ENCODE assay signal across 8 cellular contexts in the genomic region with DNA sequence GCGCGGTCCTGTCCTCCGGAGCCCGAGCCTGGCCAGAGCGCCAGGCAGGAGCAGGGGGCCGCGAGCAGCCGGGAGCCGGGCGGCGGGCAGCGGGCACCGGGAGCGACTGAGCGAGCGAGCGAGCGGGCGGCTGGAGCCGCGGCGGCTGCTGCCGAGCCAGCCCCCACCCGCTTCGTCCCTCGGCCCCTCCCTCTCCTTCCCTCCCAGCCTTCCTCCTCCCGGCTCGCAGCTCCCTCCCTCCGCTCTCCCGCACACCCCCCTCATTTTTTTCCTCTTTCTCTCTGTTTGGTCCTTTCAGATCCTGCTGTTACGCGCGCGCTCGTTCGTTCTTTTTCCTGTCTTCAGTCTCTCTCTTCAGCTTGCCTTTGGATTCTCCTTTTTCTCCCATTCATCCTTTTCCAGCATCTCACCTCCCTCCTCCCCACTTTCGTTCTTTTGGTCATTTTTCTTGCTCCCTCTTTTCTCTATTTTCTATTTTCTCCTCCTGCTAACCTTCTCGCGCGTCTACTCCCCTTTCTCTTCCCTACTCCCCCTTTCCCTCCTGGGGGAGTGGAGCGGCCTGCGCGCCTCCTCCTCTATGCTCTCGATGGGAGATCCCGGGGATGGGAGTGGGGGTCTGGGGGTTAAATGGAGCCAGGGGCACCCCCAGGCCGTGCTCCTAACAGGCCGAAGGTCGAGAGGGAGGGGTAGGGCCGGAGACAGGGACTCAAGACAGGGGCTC. TPM values are rescaled to one million over a fixed set of nuclear protein-coding genes. Genes with fewer than 3 reads are reported as not detected.
DNase-seq lines count a peak whose midpoint lies in the region; ATAC-seq and TF ChIP-seq lines count a peak whose summit lies in the region.

Gene MEGF11 (minus strand): TSS at position 108 of the 721 bp plus-strand sequence. CDS start 125,347 bp downstream, outside the sequence.

- H4K91ac ChIP-seq in IMR-90 (ENCODE audit: insufficient read depth, low read depth, low read length) (no peak within 1 kb of the TSS), neuronal stem cell (ENCODE audit: low read depth, low read length, poor library complexity) (no peak within 1 kb of the TSS)

- H3K27ac ChIP-seq in IMR-90 (ENCODE audit: insufficient read depth, low read length) (no peak within 1 kb of the TSS), neuronal stem cell (replicated peaks; ENCODE audit: low read length) (no peak within 1 kb of the TSS)

- H3K4me1 ChIP-seq in Caco-2, result no peaks in the 10 kb centered on the region
- H3K4me1 ChIP-seq in IMR-90 (ENCODE audit: control insufficient read depth, insufficient read depth, low read length), result peaks cover 6% of the 10 kb centered on the region; the same call in 1 of the 2 replicates
- H3K4me1 ChIP-seq in neuronal stem cell (ENCODE audit: control insufficient read depth in 2 of 2, insufficient read depth in 1 of 2, low read depth in 1 of 2, low read length in 2 of 2), result peaks cover 7 to 19% of the 10 kb centered on the region in 2 donors

- in situ Hi-C loops in IMR-90 (cut with MboI; ENCODE audit: low sequenced_read_pairs), result no loop called here

- H3K9me3 ChIP-seq in Caco-2, result no peaks in the 10 kb centered on the region
- H3K9me3 ChIP-seq in IMR-90 (ENCODE audit: control insufficient read depth, insufficient read depth, low read length), result no peaks in the 10 kb centered on the region
- no peaks in the 10 kb centered on the region for H3K9me3 ChIP-seq in neuronal stem cell (replicated peaks in 1 of 2; ENCODE audit: control insufficient read depth in 2 of 2, insufficient read depth in 1 of 2, low read depth in 1 of 2, low read length in 2 of 2)

- H3K79me1 ChIP-seq in IMR-90 (ENCODE audit: low read depth in 1 of 2, low read length in 2 of 2) (no peaks in the 10 kb centered on the region), neuronal stem cell (ENCODE audit: low read depth, low read length) (no peaks in the 10 kb centered on the region)

- H2BK120ac ChIP-seq in IMR-90 (ENCODE audit: low read depth, low read length) (no peak within 1 kb of the TSS), neuronal stem cell (ENCODE audit: low read depth, low read length) (no peak within 1 kb of the TSS)

- H2BK20ac ChIP-seq in IMR-90 (ENCODE audit: low read depth, low read length), result no peak within 1 kb of the TSS

- H3K56ac ChIP-seq in IMR-90 (ENCODE audit: extremely low read depth, insufficient read depth, low read length), result no peak within 1 kb of the TSS

- H2AK9ac ChIP-seq in IMR-90 (replicated peaks; ENCODE audit: low read depth, low read length, poor library complexity), result peak within 1 kb of the TSS; percentile 39

- no peak within 1 kb of the TSS for H4K5ac ChIP-seq in IMR-90 (ENCODE audit: low read depth, low read length)

- dilution Hi-C loops in IMR-90 (cut with HindIII; ENCODE audit: low sequenced_read_pairs, unreplicated experiment), result no loop called here

- H3K14ac ChIP-seq in IMR-90 (replicated peaks; ENCODE audit: low read depth, low read length) (no peak within 1 kb of the TSS), neuronal stem cell (ENCODE audit: low read length) (no peak within 1 kb of the TSS)

- intact Hi-C loops in Caco-2 (cut with micrococcal nuclease; ENCODE audit: unreplicated experiment) (loop anchor here (2.0 kb wide), 1 partner anchor 33 kb away; no protein-coding TSS in a partner anchor), IMR-90 (cut with micrococcal nuclease) (loop anchor here (5.0 kb wide), 1 partner anchor 243 kb away; the partner anchor contains the start of gene SNAPC5)

- H3K23ac ChIP-seq in IMR-90 (ENCODE audit: low read depth, low read length) (no peak within 1 kb of the TSS), neuronal stem cell (ENCODE audit: low read depth, low read length, poor library complexity) (peak within 1 kb of the TSS; percentile 22)

- no TSS peak for BruUV-seq in Caco-2 (replicated peaks; lab: Mats Ljungman, UMichigan)
- BruUV-seq in IMR-90 (replicated peaks; lab: Mats Ljungman, UMichigan), result no TSS peak

- no peak for TF ChIP-seq POLR2A in IMR-90 (IDR thresholded peaks at IDR 0.05; ENCODE audit: low read depth, low read length)

- peaks cover 9% of the 10 kb centered on the region for H3K4me1 Mint-ChIP-seq in Caco-2 (ENCODE audit: low read depth, unreplicated experiment)
- peaks cover 13% of the 10 kb centered on the region for H3K4me1 Mint-ChIP-seq in activated CD4-positive, alpha-beta memory T cell treated with anti-CD3 and anti-CD28 coated beads, Interleukin-2, amount 10 ng/mL, durations not matched to agents 7 days and 5 days

- H3K27me3 ChIP-seq in Caco-2 (replicated peaks; ENCODE audit: control insufficient read depth, insufficient read depth, low read length), result no peaks in the 10 kb centered on the region
- peaks cover 90% of the 10 kb centered on the region for H3K27me3 ChIP-seq in IMR-90 (ENCODE audit: control insufficient read depth, insufficient read depth, low read length)
- H3K27me3 ChIP-seq in neuronal stem cell (ENCODE audit: control insufficient read depth in 3 of 3, insufficient read depth in 3 of 3, low read depth in 1 of 3, low read length in 3 of 3), result peaks cover 22 to 95% (median 62%) of the 10 kb centered on the region in 3 experiments

- H3K36me3 ChIP-seq in Caco-2 (ENCODE audit: control insufficient read depth, insufficient read depth, low read length), result no peaks in the 10 kb centered on the region
- no peaks in the 10 kb centered on the region for H3K36me3 ChIP-seq in IMR-90 (ENCODE audit: control insufficient read depth, insufficient read depth, low read length)
- H3K36me3 ChIP-seq in neuronal stem cell (replicated peaks in 1 of 2; ENCODE audit: control insufficient read depth in 2 of 2, insufficient read depth in 2 of 2, low read length in 2 of 2), result no peaks in the 10 kb centered on the region

- no peaks in the 10 kb centered on the region for H3K9me1 ChIP-seq in IMR-90 (ENCODE audit: insufficient read depth, low read length)

- no peak for TF ChIP-seq CTCF in Caco-2 (IDR thresholded peaks at IDR 0.05; ENCODE audit: insufficient read depth in 1 of 2, low read depth in 1 of 2, low read length in 1 of 2, severe bottlenecking in 1 of 2, unreplicated experiment in 1 of 2)
- TF ChIP-seq CTCF in IMR-90 (conservative IDR thresholded peaks at IDR 0.05; ENCODE audit: low read depth, low read length), result no peak

- H3K4me2 ChIP-seq in IMR-90 (ENCODE audit: low read depth, low read length) (peak within 1 kb of the TSS; percentile 98), neuronal stem cell (ENCODE audit: insufficient read depth, low read length, poor library complexity, severe bottlenecking) (peak within 1 kb of the TSS; percentile 98)

- H2BK5ac ChIP-seq in IMR-90 (ENCODE audit: low read depth, low read length, poor library complexity, severe bottlenecking) (no peak within 1 kb of the TSS), neuronal stem cell (ENCODE audit: low read length) (no peak within 1 kb of the TSS)

- H3K9ac ChIP-seq in IMR-90 (ENCODE audit: low read depth, low read length), result no peak within 1 kb of the TSS
- H3K9ac ChIP-seq in neuronal stem cell (ENCODE audit: low read depth, low read length, poor library complexity), result peak within 1 kb of the TSS; percentile 84

- H3K36me3 Mint-ChIP-seq in Caco-2 (ENCODE audit: insufficient read depth, unreplicated experiment), result no peaks in the 10 kb centered on the region
- H3K36me3 Mint-ChIP-seq in activated CD4-positive, alpha-beta memory T cell treated with anti-CD3 and anti-CD28 coated beads, Interleukin-2, amount 10 ng/mL, durations not matched to agents 7 days and 5 days (ENCODE audit: low read depth), result peaks cover 3% of the 10 kb centered on the region

- no peak within 1 kb of the TSS for H2BK12ac ChIP-seq in neuronal stem cell (ENCODE audit: low read length)

- peak within 1 kb of the TSS; percentile 82 for H2AFZ ChIP-seq in IMR-90 (replicated peaks; ENCODE audit: low read length, poor library complexity)
- peak within 1 kb of the TSS; percentile 91 for H2AFZ ChIP-seq in neuronal stem cell (ENCODE audit: low read length)

- no peaks in the 10 kb centered on the region for H3K9me3 Mint-ChIP-seq in Caco-2 (ENCODE audit: unreplicated experiment)
- no peaks in the 10 kb centered on the region for H3K9me3 Mint-ChIP-seq in activated CD4-positive, alpha-beta memory T cell treated with anti-CD3 and anti-CD28 coated beads, Interleukin-2, amount 10 ng/mL, durations not matched to agents 7 days and 5 days

- TF ChIP-seq RAD21 in IMR-90 (IDR thresholded peaks at IDR 0.05; ENCODE audit: low read length), result no peak

- POLR2A ChIA-PET in Caco-2 (lab: Charles Lee), result no interaction called here
- POLR2A ChIA-PET in IMR-90 (lab: Charles Lee; ENCODE audit: unreplicated experiment), result no interaction called here
- POLR2A ChIA-PET in activated CD4-positive, alpha-beta memory T cell treated with anti-CD3 and anti-CD28 coated beads, Interleukin-2, amount 10 ng/mL, durations not matched to agents 7 days and 5 days (lab: Charles Lee), result no interaction called here

- H3K4me3 Mint-ChIP-seq in Caco-2 (ENCODE audit: unreplicated experiment), result peak within 1 kb of the TSS; percentile 82
- H3K4me3 Mint-ChIP-seq in activated CD4-positive, alpha-beta memory T cell treated with anti-CD3 and anti-CD28 coated beads, Interleukin-2, amount 10 ng/mL, durations not matched to agents 7 days and 5 days, result peak within 1 kb of the TSS; percentile 71

- H3K18ac ChIP-seq in IMR-90 (ENCODE audit: low read depth, low read length), result no peak within 1 kb of the TSS
- H3K18ac ChIP-seq in neuronal stem cell (ENCODE audit: low read length), result peak within 1 kb of the TSS; percentile 60

- CTCF ChIA-PET in Caco-2 (lab: Charles Lee), result no interaction called here
- CTCF ChIA-PET in IMR-90 (lab: Yijun Ruan, JAX), result no interaction called here
- CTCF ChIA-PET in activated CD4-positive, alpha-beta memory T cell treated with anti-CD3 and anti-CD28 coated beads, Interleukin-2, amount 10 ng/mL, durations not matched to agents 7 days and 5 days (lab: Charles Lee), result interaction anchor here (0.7 to 1.1 kb wide), 2 partner anchors 245 to 312 kb away, joined by 3 to 4 read pairs; partner anchors contain the start of gene LCTL

- DNase-seq in Caco-2 (peak in 1 of 2 experiments; percentile 25), IMR-90 (peak; percentile 28), glomerular visceral epithelial cell (ENCODE audit: extremely low spot score) (peak; percentile 17), neuronal stem cell (ENCODE audit: low spot score) (no peak), GDM1 (lab: John Stamatoyannopoulos, UW) (no peak), SK-N-DZ (ENCODE audit: low spot score) (no peak)
- no peak for DNase-seq in activated CD4-positive, alpha-beta memory T cell treated with anti-CD3 and anti-CD28 coated beads, Interleukin-2, amount 10 ng/mL, durations not matched to agents 7 days and 5 days

- H3K27ac Mint-ChIP-seq in Caco-2 (ENCODE audit: unreplicated experiment), result no peak within 1 kb of the TSS
- H3K27ac Mint-ChIP-seq in activated CD4-positive, alpha-beta memory T cell treated with anti-CD3 and anti-CD28 coated beads, Interleukin-2, amount 10 ng/mL, durations not matched to agents 7 days and 5 days, result no peak within 1 kb of the TSS

- ATAC-seq in IMR-90 (ENCODE audit: low read depth) (peak; percentile 63), GM21360 (IDR thresholded peaks at IDR 0.05; ENCODE audit: unreplicated experiment) (no peak)

- peaks cover 32% of the 10 kb centered on the region for H3K27me3 Mint-ChIP-seq in Caco-2 (ENCODE audit: insufficient read depth, unreplicated experiment)
- H3K27me3 Mint-ChIP-seq in activated CD4-positive, alpha-beta memory T cell treated with anti-CD3 and anti-CD28 coated beads, Interleukin-2, amount 10 ng/mL, durations not matched to agents 7 days and 5 days, result peaks cover 74% of the 10 kb centered on the region

- H4K8ac ChIP-seq in IMR-90 (ENCODE audit: low read depth in 2 of 2, low read length in 2 of 2), result no peak within 1 kb of the TSS
- H4K8ac ChIP-seq in neuronal stem cell (ENCODE audit: low read depth, low read length), result no peak within 1 kb of the TSS

- WGBS in IMR-90 (ENCODE audit: extremely low coverage in 2 of 2, insufficient read length in 1 of 2), 2 experiments, result 1% methylated on average over 16 of the region's 49 CpGs; no CpG with 5 or more reads in 1 of the 2 experiments
- WGBS in neuronal stem cell (ENCODE audit: extremely low coverage in 2 of 2, insufficient read length in 2 of 2, insufficient replicate concordance in 1 of 2), 2 donors, result no CpG with 5 or more reads among the region's 49 CpGs

- no peak within 1 kb of the TSS for H3K4ac ChIP-seq in IMR-90 (ENCODE audit: low read depth, low read length)
- H3K4ac ChIP-seq in neuronal stem cell (ENCODE audit: low read length), result no peak within 1 kb of the TSS

- H3K4me3 ChIP-seq in Caco-2 (ENCODE audit: low read depth, low read length) (peak within 1 kb of the TSS; percentile 14), IMR-90 (ENCODE audit: insufficient read depth, low read depth, low read length) (peak within 1 kb of the TSS; percentile 43), neuronal stem cell (ENCODE audit: low read length in 2 of 2) (peak within 1 kb of the TSS; percentile 41 to 80)

- H2BK15ac ChIP-seq in IMR-90 (ENCODE audit: low read depth, low read length), result no peak within 1 kb of the TSS
- no peak within 1 kb of the TSS for H2BK15ac ChIP-seq in neuronal stem cell (ENCODE audit: low read length)

- H4K20me1 ChIP-seq in IMR-90 (ENCODE audit: insufficient read depth, low read length), result no peaks in the 10 kb centered on the region

- H2AK5ac ChIP-seq in IMR-90 (ENCODE audit: low read depth, low read length), result no peak within 1 kb of the TSS
- H2AK5ac ChIP-seq in neuronal stem cell (ENCODE audit: low read depth, low read length), result no peak within 1 kb of the TSS

RNA-seq across cellular contexts. Expression of gene MEGF11, which starts in this region (rescaled TPM):
- 0.58 and 0.66 TPM in 2 replicates for total RNA-seq in Caco-2 (2022)
- total RNA-seq in IMR-90 (2012; rRNA removed), result not detected in 2 replicates
- polyA plus RNA-seq in IMR-90 (2012; rRNA removed), result not detected in 2 replicates
- polyA plus RNA-seq in IMR-90 (2012; cell fraction: cytosol; rRNA removed), result not detected in 2 replicates
- polyA plus RNA-seq in IMR-90 (2012; cell fraction: nucleus; rRNA removed; ENCODE audit: low replicate concordance), result not detected in 2 replicates
- not detected for total RNA-seq in activated CD4-positive, alpha-beta memory T cell treated with anti-CD3 and anti-CD28 coated beads, Interleukin-2, amount 10 ng/mL, durations not matched to agents 7 days and 5 days
- polyA plus RNA-seq in neuronal stem cell (2013, experiment 1 of 2), result 0.32 TPM
- polyA plus RNA-seq in neuronal stem cell (2013, experiment 2 of 2), result 0.51 TPM
- polyA plus RNA-seq in SK-N-DZ (2014; cell fraction: cytosol; rRNA removed), result 0.16 TPM in 1 of 2 replicates, not detected in the other
- 0.09 TPM in 1 of 2 replicates, not detected in the other for polyA plus RNA-seq in SK-N-DZ (2014; cell fraction: nucleus; rRNA removed)

Comparison
In these comparisons a context has a peak if more than half of its experiments do, and no peak if none do; other contexts are left out.
1. Peak in DNase-seq, ATAC-seq, H3K4me3 ChIP-seq and H3K4me2 ChIP-seq in IMR-90; RNA of the gene not detected or under 1 TPM.